Comparison of ENCODE assay signal across 18 cellular contexts in genomic region chr2:33214857-33215256, GRCh38.
DNase-seq lines count a peak whose midpoint lies in the region; ATAC-seq and TF ChIP-seq lines count a peak whose summit lies in the region.
"Had no signal": no experiment of that assay in that cellular context is flagged by ENCODE, and none has a peak within 500 bp of the region (broad histone marks: within the 10 kb centered on the region; RNA-seq: fewer than 3 reads in every experiment).

No MANE protein-coding gene starts in this region.

- H3K36me3 Mint-ChIP-seq in osteocyte (ENCODE audit: unreplicated experiment) = no peaks in the 10 kb centered on the region
- H3K36me3 Mint-ChIP-seq: activated naive CD4-positive, alpha-beta T cell treated with anti-CD3 and anti-CD28 coated beads, Interleukin-2, amount 50 U/mL, for 72 hours had no signal

- TF ChIP-seq POLR2A in IMR-90 (IDR thresholded peaks at IDR 0.05; ENCODE audit: low read depth, low read length) = no peak

- TF ChIP-seq CTCF in IMR-90 (conservative IDR thresholded peaks at IDR 0.05; ENCODE audit: low read depth, low read length) = no peak
- TF ChIP-seq CTCF in brain microvascular endothelial cell (IDR thresholded peaks at IDR 0.05; ENCODE audit: low read depth, low read length, missing control alignments) = no peak
- no peak for TF ChIP-seq CTCF in osteocyte (IDR thresholded peaks at IDR 0.05)

- BruUV-seq in IMR-90 (replicated peaks; lab: Mats Ljungman, UMichigan) = no TSS peak

- no peaks in the 10 kb centered on the region for H4K20me1 ChIP-seq in IMR-90 (ENCODE audit: insufficient read depth, low read length)

- H4K91ac ChIP-seq in IMR-90 (ENCODE audit: insufficient read depth, low read depth, low read length) = peak overlapping the region; percentile 52; the same call in 1 of the 2 replicates

- peaks cover 87% of the 10 kb centered on the region for H3K4me1 Mint-ChIP-seq in osteocyte (ENCODE audit: unreplicated experiment)

- peak overlapping the region; percentile 84; the same call in 1 of the 2 replicates for H3K23ac ChIP-seq in IMR-90 (ENCODE audit: low read depth, low read length)

- no peaks in the 10 kb centered on the region for H3K27me3 Mint-ChIP-seq in osteocyte (ENCODE audit: unreplicated experiment)
- H3K27me3 Mint-ChIP-seq: brain had no signal

- H3K27ac ChIP-seq in ACC112 (ENCODE audit: low read depth, low read length) = peak overlapping the region; percentile 99
- peak overlapping the region; percentile 76 for H3K27ac ChIP-seq in IMR-90 (ENCODE audit: insufficient read depth, low read length)
- H3K27ac ChIP-seq in brain microvascular endothelial cell = peak overlapping the region; percentile 98
- H3K27ac ChIP-seq: dorsolateral prefrontal cortex, neural progenitor cell had no signal

- H3K4ac ChIP-seq in IMR-90 (ENCODE audit: low read depth, low read length) = peak overlapping the region; percentile 94; the same call in 1 of the 2 replicates

- peak overlapping the region; percentile 12; the same call in 1 of the 2 replicates for H3K9ac ChIP-seq in IMR-90 (ENCODE audit: low read depth, low read length)
- H3K9ac ChIP-seq: neural progenitor cell had no signal

- H3K79me2 ChIP-seq in ACC112 (ENCODE audit: control insufficient read depth, insufficient read depth, low read length, unreplicated experiment) = peaks cover 7% of the 10 kb centered on the region

- peaks cover 85% of the 10 kb centered on the region for H3K4me1 ChIP-seq in ACC112 (ENCODE audit: control insufficient read depth, insufficient read depth, low read length, unreplicated experiment)
- peaks cover 32% of the 10 kb centered on the region for H3K4me1 ChIP-seq in IMR-90 (ENCODE audit: control insufficient read depth, insufficient read depth, low read length)
- H3K4me1 ChIP-seq: neural progenitor cell had no signal

- H3K4me3 ChIP-seq in ACC112 (ENCODE audit: low read depth, low read length) (no peak overlapping the region), IMR-90 (ENCODE audit: insufficient read depth, low read depth, low read length) (no peak overlapping the region), brain microvascular endothelial cell (ENCODE audit: low read depth, low read length) (no peak overlapping the region)
- H3K4me3 ChIP-seq: dorsolateral prefrontal cortex, neural progenitor cell had no signal

- H3K9me1 ChIP-seq in IMR-90 (ENCODE audit: insufficient read depth, low read length) = peaks cover 29% of the 10 kb centered on the region

- no peaks in the 10 kb centered on the region for H3K9me3 Mint-ChIP-seq in osteocyte (ENCODE audit: unreplicated experiment)
- H3K9me3 Mint-ChIP-seq: activated T-cell treated with anti-CD3 and anti-CD28 coated beads, Interleukin-2, amount 50 U/mL, for 4 hours; neural progenitor cell; stimulated activated naive CD8-positive, alpha-beta T cell treated with anti-CD3 and anti-CD28 coated beads, Interleukin-15, Interleukin-2, amounts not matched to agents 100 ng/mL and 50 ng/mL, for 24 hours had no signal

- H2BK20ac ChIP-seq in IMR-90 (ENCODE audit: low read depth, low read length) = peak overlapping the region; percentile 89; the same call in 1 of the 2 replicates

- peak overlapping the region; percentile 64 for H3K27ac Mint-ChIP-seq in osteocyte (ENCODE audit: unreplicated experiment)
- H3K27ac Mint-ChIP-seq: activated naive CD4-positive, alpha-beta T cell treated with anti-CD3 and anti-CD28 coated beads, Interleukin-2, amount 50 U/mL, for 72 hours; brain; neural progenitor cell; stimulated activated naive CD8-positive, alpha-beta T cell treated with anti-CD3 and anti-CD28 coated beads, Interleukin-15, Interleukin-2, amounts not matched to agents 100 ng/mL and 50 ng/mL, for 24 hours had no signal

- H3K18ac ChIP-seq in IMR-90 (ENCODE audit: low read depth, low read length) = peak overlapping the region; percentile 80

- CTCF ChIA-PET in IMR-90 (lab: Yijun Ruan, JAX) = interaction anchor here (0.6 to 1.0 kb wide), 2 partner anchors 27 to 87 kb away, joined by 3 read pairs; no protein-coding TSS in a partner anchor

- ATAC-seq in IMR-90 (ENCODE audit: low read depth) = no peak
- ATAC-seq: activated naive CD4-positive, alpha-beta T cell treated with anti-CD3 and anti-CD28 coated beads, Interleukin-2, amount 50 U/mL, for 72 hours; activated T-cell treated with anti-CD3 and anti-CD28 coated beads, Interleukin-2, amount 50 U/mL, for 4 hours had no signal

- no peak overlapping the region for H2AFZ ChIP-seq in ACC112 (ENCODE audit: low read length, unreplicated experiment)
- no peak overlapping the region for H2AFZ ChIP-seq in IMR-90 (replicated peaks; ENCODE audit: low read length, poor library complexity)
- H2AFZ ChIP-seq: neural progenitor cell had no signal

- H3K36me3 ChIP-seq in ACC112 (ENCODE audit: insufficient read depth, low read length) (0 out of 2 replicates have a peak, but pooled peaks cover 4% of the 10 kb centered on the region), IMR-90 (ENCODE audit: control insufficient read depth, insufficient read depth, low read length) (peaks cover 17% of the 10 kb centered on the region), brain microvascular endothelial cell (replicated peaks) (peaks cover 40% of the 10 kb centered on the region)
- H3K36me3 ChIP-seq: neural progenitor cell had no signal

- H4K5ac ChIP-seq in IMR-90 (ENCODE audit: low read depth, low read length) = peak overlapping the region; percentile 62

- peak overlapping the region; percentile 92 for H2BK120ac ChIP-seq in IMR-90 (ENCODE audit: low read depth, low read length)

- H2BK5ac ChIP-seq in IMR-90 (ENCODE audit: low read depth, low read length, poor library complexity, severe bottlenecking) = peak overlapping the region; percentile 99

- DNase-seq in IMR-90 (no peak), brain microvascular endothelial cell (no peak), osteocyte (ENCODE audit: extremely low spot score, unreplicated experiment) (no peak), NCI-H510A (lab: John Stamatoyannopoulos, UW) (no peak), H4 (ENCODE audit: low spot score) (no peak), SW480 (ENCODE audit: low spot score) (no peak), NCI-H748 treated with DMSO at 0.1 percent for 48 hours (lab: John Stamatoyannopoulos, UW) (no peak)
- DNase-seq: activated CD4-positive, alpha-beta T cell treated with anti-CD3 and anti-CD28 coated beads, Interleukin-2, amount 50 U/mL, for 48 hours; activated T-cell treated with anti-CD3 and anti-CD28 coated beads, Interleukin-2, amount 50 U/mL, for 4 hours; COR-L47; dorsolateral prefrontal cortex; MM.1S; NCI-H1930 had no signal

- dilution Hi-C loops in IMR-90 (cut with HindIII; ENCODE audit: low sequenced_read_pairs, unreplicated experiment) = no loop called here

- H3K9me3 ChIP-seq in IMR-90 (ENCODE audit: control insufficient read depth, insufficient read depth, low read length) = no peaks in the 10 kb centered on the region

- H3K4me3 Mint-ChIP-seq in osteocyte (ENCODE audit: unreplicated experiment) = no peak overlapping the region
- H3K4me3 Mint-ChIP-seq: activated T-cell treated with anti-CD3 and anti-CD28 coated beads, Interleukin-2, amount 50 U/mL, for 4 hours; brain; neural progenitor cell; stimulated activated naive CD8-positive, alpha-beta T cell treated with anti-CD3 and anti-CD28 coated beads, Interleukin-15, Interleukin-2, amounts not matched to agents 100 ng/mL and 50 ng/mL, for 24 hours had no signal

- peak overlapping the region; percentile 98; the same call in 1 of the 3 replicates for H2BK15ac ChIP-seq in IMR-90 (ENCODE audit: low read depth, low read length)

- no peak for TF ChIP-seq RAD21 in IMR-90 (IDR thresholded peaks at IDR 0.05; ENCODE audit: low read length)

- no peak overlapping the region; the same call in 1 of the 2 replicates for H3K56ac ChIP-seq in IMR-90 (ENCODE audit: extremely low read depth, insufficient read depth, low read length)

- WGBS in IMR-90 (ENCODE audit: extremely low coverage in 2 of 2, insufficient read length in 1 of 2), 2 experiments = no CpG with 5 or more reads among the region's 6 CpGs

- H3K79me1 ChIP-seq in IMR-90 (ENCODE audit: low read depth in 1 of 2, low read length in 2 of 2) = peaks cover 30 to 63% of the 10 kb centered on the region in 2 experiments

- H2AK5ac ChIP-seq in IMR-90 (ENCODE audit: low read depth, low read length) = no peak overlapping the region

- POLR2A ChIA-PET in IMR-90 (lab: Charles Lee; ENCODE audit: unreplicated experiment) = no interaction called here

- intact Hi-C loops in IMR-90 (cut with micrococcal nuclease) = loop anchor here (2.0 kb wide), 1 partner anchor 56 kb away; no protein-coding TSS in a partner anchor

- peak overlapping the region; percentile 92; the same call in 1 of the 2 replicates for H3K14ac ChIP-seq in IMR-90 (replicated peaks; ENCODE audit: low read depth, low read length)

- in situ Hi-C loops in IMR-90 (cut with MboI; ENCODE audit: low sequenced_read_pairs) (no loop called here), brain microvascular endothelial cell (cut with HindIII; ENCODE audit: low pct_ligation_motif_present, low sequenced_read_pairs) (no loop called here)

- no peak overlapping the region for H2AK9ac ChIP-seq in IMR-90 (replicated peaks; ENCODE audit: low read depth, low read length, poor library complexity)

- H3K4me2 ChIP-seq in IMR-90 (ENCODE audit: low read depth, low read length) = no peak overlapping the region
- H3K4me2 ChIP-seq: neural progenitor cell had no signal

- H4K8ac ChIP-seq in IMR-90 (ENCODE audit: low read depth in 2 of 2, low read length in 2 of 2) = peak overlapping the region; percentile 86 to 90

- H3K27me3 ChIP-seq in ACC112 (ENCODE audit: insufficient read depth, low read length) (no peaks in the 10 kb centered on the region), IMR-90 (ENCODE audit: control insufficient read depth, insufficient read depth, low read length) (no peaks in the 10 kb centered on the region), brain microvascular endothelial cell (replicated peaks) (no peaks in the 10 kb centered on the region)
- H3K27me3 ChIP-seq: dorsolateral prefrontal cortex, neural progenitor cell had no signal

TF ChIP-seq in IMR-90, 13 proteins besides CTCF, POLR2A, EP300 and RAD21 (continues in another document):
- no peak for TF ChIP-seq ELK1 (IDR thresholded peaks at IDR 0.05; ENCODE audit: borderline replicate concordance, low read depth, low read length)
- TF ChIP-seq NFE2L2 (IDR thresholded peaks at IDR 0.05; ENCODE audit: low read depth, low read length) = no peak
- no peak for TF ChIP-seq MXI1 (IDR thresholded peaks at IDR 0.05; ENCODE audit: borderline replicate concordance, low read depth, low read length)
- TF ChIP-seq CEBPB (IDR thresholded peaks at IDR 0.05; ENCODE audit: low read depth, low read length) = no peak
- TF ChIP-seq MAZ (IDR thresholded peaks at IDR 0.05; ENCODE audit: borderline replicate concordance, low read depth, low read length) = no peak
